In the genomic region with DNA sequence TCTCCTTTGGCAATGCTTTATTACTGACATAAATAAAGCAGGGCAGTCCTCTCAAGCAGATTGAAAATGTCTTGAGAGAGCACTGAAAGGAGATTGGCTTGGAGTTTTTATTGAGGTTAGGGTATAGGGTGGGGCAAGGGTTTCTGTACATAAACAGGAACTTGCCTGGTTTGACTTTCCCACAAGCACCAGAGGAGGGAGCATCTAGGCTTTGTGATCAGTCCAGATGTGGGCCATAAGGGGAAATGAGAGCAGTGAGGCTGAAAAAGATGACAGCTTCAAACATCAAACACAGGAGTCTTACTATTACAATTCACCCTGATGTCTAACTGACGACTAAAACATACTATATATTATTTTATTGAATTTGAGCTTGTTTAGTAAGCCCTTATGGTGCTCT, we compare ENCODE assay signal across 9 cellular contexts.
DNase-seq lines count a peak whose midpoint lies in the region; ATAC-seq and TF ChIP-seq lines count a peak whose summit lies in the region.
"Had no signal": no experiment of that assay in that cellular context is flagged by ENCODE, and none has a peak within 500 bp of the region (broad histone marks: within the 10 kb centered on the region; RNA-seq: fewer than 3 reads in every experiment).

No MANE protein-coding gene starts in this region.

- no peak overlapping the region for H3K4me3 Mint-ChIP-seq in HFFc6
- H3K4me3 Mint-ChIP-seq: nephron had no signal

- peak; percentile 22 for DNase-seq in Ammon's horn (ENCODE audit: low spot score)
- peak; percentile 41 for DNase-seq in SIG-M5 (lab: John Stamatoyannopoulos, UW)
- DNase-seq in HFFc6, result no peak
- DNase-seq in UCSD-AML1 (lab: John Stamatoyannopoulos, UW; ENCODE audit: unreplicated experiment), result no peak
- DNase-seq in foreskin fibroblast, result no peak
- DNase-seq in activated CD8-positive, alpha-beta memory T cell treated with anti-CD3 and anti-CD28 coated beads for 24 hours, result no peak

- H3K27ac Mint-ChIP-seq in HFFc6, result no peak overlapping the region
- H3K27ac Mint-ChIP-seq: nephron had no signal

- H3K4me1 Mint-ChIP-seq in HFFc6 (ENCODE audit: low read depth), result no peaks in the 10 kb centered on the region
- H3K4me1 Mint-ChIP-seq: nephron had no signal

- ATAC-seq in GM18868 (IDR thresholded peaks at IDR 0.05; ENCODE audit: unreplicated experiment) (peak; percentile 99), HG03066 (IDR thresholded peaks at IDR 0.05; ENCODE audit: low read depth, unreplicated experiment) (peak; percentile 75)

- H3K9me3 Mint-ChIP-seq in HFFc6, result no peaks in the 10 kb centered on the region

- H3K36me3 Mint-ChIP-seq in HFFc6 (ENCODE audit: low read depth), result no peaks in the 10 kb centered on the region

- no peak overlapping the region for H3K4me3 ChIP-seq in foreskin fibroblast (ENCODE audit: low read depth in 1 of 2, low read length in 2 of 2)

- TF ChIP-seq CTCF in HFFc6 (IDR thresholded peaks at IDR 0.05), result no peak
- no peak for TF ChIP-seq CTCF in foreskin fibroblast (IDR thresholded peaks at IDR 0.05; ENCODE audit: low read depth, low read length)

- H3K27me3 Mint-ChIP-seq in HFFc6 (ENCODE audit: insufficient read depth), result peaks cover 3% of the 10 kb centered on the region

Comparison
In these comparisons a context has a peak if more than half of its experiments do, and no peak if none do; other contexts are left out.
1. DNase-seq: peak in Ammon's horn (single experiment) and SIG-M5 (single experiment); none in HFFc6 (single experiment), UCSD-AML1 (single experiment), foreskin fibroblast (0 of 2) and activated CD8-positive, alpha-beta memory T cell treated with anti-CD3 and anti-CD28 coated beads for 24 hours (single experiment).